In genomic region chr6:16276991-16277981, GRCh38 we compare ENCODE assay signal across 8 cellular contexts. TPM values are rescaled to one million over a fixed set of nuclear protein-coding genes. Genes with fewer than 3 reads are reported as not detected.
DNase-seq lines count a peak whose midpoint lies in the region; ATAC-seq and TF ChIP-seq lines count a peak whose summit lies in the region.

No MANE protein-coding gene starts in this region.

- peaks cover 21% of the 10 kb centered on the region for H3K4me1 Mint-ChIP-seq in neural crest cell

- TF ChIP-seq CTCF in HL-60 (IDR thresholded peaks at IDR 0.05; ENCODE audit: insufficient read depth, low read length): peak; percentile 49
- TF ChIP-seq CTCF in neural crest cell (conservative IDR thresholded peaks at IDR 0.05): peak; percentile 55

- H3K4me3 Mint-ChIP-seq in neural crest cell: no peak overlapping the region

- DNase-seq in GM04503 (ENCODE audit: low read depth) (peak; percentile 53), HL-60 (ENCODE audit: low read depth in 1 of 2, low spot score in 1 of 2) (peak; percentile 24 to 67), SK-N-DZ (ENCODE audit: low spot score) (peak; percentile 70), neural crest cell (ENCODE audit: low read depth, low spot score) (peak; percentile 19), retina (no peak), NCI-H1048 (lab: John Stamatoyannopoulos, UW) (no peak)

- H3K4me3 ChIP-seq in HL-60 (replicated peaks; ENCODE audit: insufficient read depth, low read length): no peak overlapping the region

- H3K27me3 Mint-ChIP-seq in neural crest cell (ENCODE audit: low read depth): no peaks in the 10 kb centered on the region

- no peak overlapping the region for H3K27ac Mint-ChIP-seq in neural crest cell (ENCODE audit: unreplicated experiment)

- H3K9me3 Mint-ChIP-seq in neural crest cell: no peaks in the 10 kb centered on the region

- peak; percentile 89 for ATAC-seq in esophagus mucosa
- ATAC-seq in GM19463 (IDR thresholded peaks at IDR 0.05; ENCODE audit: unreplicated experiment): no peak

- no peaks in the 10 kb centered on the region for H3K27me3 ChIP-seq in HL-60 (ENCODE audit: insufficient read depth, poor library complexity, severe bottlenecking)

- no peaks in the 10 kb centered on the region for H3K36me3 Mint-ChIP-seq in neural crest cell (ENCODE audit: low read depth)

- no peak overlapping the region for H3K27ac ChIP-seq in HL-60 (replicated peaks)

RNA-seq across cellular contexts. Expression of gene GMPR, which starts 38.9 kb away (rescaled TPM):
- polyA plus RNA-seq in SK-N-DZ (2014; cell fraction: cytosol; rRNA removed): 2.3 and 5.3 TPM in 2 replicates
- 0.89 and 2.3 TPM in 2 replicates for polyA plus RNA-seq in SK-N-DZ (2014; cell fraction: nucleus; rRNA removed)
- total RNA-seq in esophagus mucosa: 0.80 TPM
- 0.16 TPM in 1 of 2 replicates, not detected in the other for total RNA-seq in neural crest cell

Comparison
In these comparisons a context has a peak if more than half of its experiments do, and no peak if none do; other contexts are left out.
1. DNase-seq: peak in GM04503 (single experiment), HL-60 (2 of 2), SK-N-DZ (single experiment) and neural crest cell (single experiment); none in retina (single experiment) and NCI-H1048 (single experiment).